In genomic region chr4:7514281-7514680, GRCh38 we compare ENCODE assay signal across 21 cellular contexts.
A peak's percentile ranks its signal among the peaks of the same experiment; 100 is the strongest.
DNase-seq lines count a peak whose midpoint lies in the region; ATAC-seq, FAIRE-seq and TF ChIP-seq lines count a peak whose summit lies in the region.
"Had no signal": no experiment of that assay in that cellular context is flagged by ENCODE, and none has a peak within 500 bp of the region (broad histone marks: within the 10 kb centered on the region; RNA-seq: fewer than 3 reads in every experiment).

No MANE protein-coding gene starts in this region.

- no peak for TF ChIP-seq CTCF in astrocyte (IDR thresholded peaks at IDR 0.05; ENCODE audit: insufficient read depth, low read depth, low read length)
- no peak for TF ChIP-seq CTCF in mesothelial cell of epicardium (IDR thresholded peaks at IDR 0.05; ENCODE audit: unreplicated experiment)
- no peak for TF ChIP-seq CTCF in smooth muscle cell (IDR thresholded peaks at IDR 0.05; ENCODE audit: borderline replicate concordance, insufficient read depth, poor library complexity, severe bottlenecking)

- H3K4me3 ChIP-seq in astrocyte (ENCODE audit: insufficient read depth, low read depth, low read length): no peak overlapping the region
- H3K4me3 ChIP-seq in smooth muscle cell: no peak overlapping the region
- H3K4me3 ChIP-seq: HAP-1 had no signal

- H3K27ac ChIP-seq in astrocyte (ENCODE audit: low read depth, low read length) (peak overlapping the region; percentile 6), smooth muscle cell (ENCODE audit: low read depth) (no peak overlapping the region)
- H3K27ac ChIP-seq: HL-60 had no signal

- intact Hi-C loops in left ventricle myocardium superior (cut with micrococcal nuclease): no loop called here
- intact Hi-C loops in Right ventricle myocardium superior (cut with DNase I): no loop called here

- H3K4me1 ChIP-seq in astrocyte (ENCODE audit: insufficient read depth, low read length): peaks cover 15% of the 10 kb centered on the region
- H3K4me1 ChIP-seq in smooth muscle cell (ENCODE audit: low read depth): peaks cover 9% of the 10 kb centered on the region
- H3K4me1 ChIP-seq: HAP-1 had no signal

- peak; percentile 38 for ATAC-seq in left ventricle myocardium superior
- ATAC-seq in Right ventricle myocardium superior (ENCODE audit: poor library complexity): no peak
- no peak for ATAC-seq in naive thymus-derived CD8-positive, alpha-beta T cell

- H3K4me2 ChIP-seq in astrocyte (ENCODE audit: low read length) (peak overlapping the region; percentile 70), smooth muscle cell (peak overlapping the region; percentile 69)

- H3K36me3 ChIP-seq in astrocyte (ENCODE audit: insufficient read depth, low read length): no peaks in the 10 kb centered on the region
- H3K36me3 ChIP-seq in smooth muscle cell (ENCODE audit: low read depth): no peaks in the 10 kb centered on the region
- H3K36me3 ChIP-seq: HAP-1 had no signal

- 89% methylated on average over 5 of the region's 5 CpGs for WGBS in smooth muscle cell (ENCODE audit: low lambda C conversion rate)

- H3K36me3 Mint-ChIP-seq in astrocyte (ENCODE audit: low read depth, unreplicated experiment) (peaks cover 10% of the 10 kb centered on the region), mesothelial cell of epicardium (no peaks in the 10 kb centered on the region)
- no peaks in the 10 kb centered on the region for H3K36me3 Mint-ChIP-seq in naive thymus-derived CD8-positive, alpha-beta T cell
- H3K36me3 Mint-ChIP-seq: CD4-positive, alpha-beta memory T cell had no signal

- DNase-seq in left ventricle myocardium superior: no peak
- no peak for DNase-seq in Right ventricle myocardium superior
- DNase-seq in astrocyte (ENCODE audit: low read depth): no peak
- DNase-seq in mesothelial cell of epicardium (ENCODE audit: low spot score in 2 of 2, unreplicated experiment in 2 of 2): no peak
- DNase-seq in smooth muscle cell (lab: John Stamatoyannopoulos, UW; ENCODE audit: unreplicated experiment): no peak
- no peak for DNase-seq in naive thymus-derived CD8-positive, alpha-beta T cell
- DNase-seq in inferior parietal cortex (ENCODE audit: extremely low spot score): no peak
- DNase-seq in GDM1 (lab: John Stamatoyannopoulos, UW): no peak
- DNase-seq: C1 segment of cervical spinal cord, DMS153, DMS79 treated with DMSO at 0.1 percent for 48 hours had no signal

- no peaks in the 10 kb centered on the region for H3F3A ChIP-seq in smooth muscle cell (ENCODE audit: low read depth)

- H3K4me1 Mint-ChIP-seq in astrocyte (ENCODE audit: low read depth, unreplicated experiment) (peaks cover 37% of the 10 kb centered on the region), mesothelial cell of epicardium (peaks cover 35% of the 10 kb centered on the region)
- no peaks in the 10 kb centered on the region for H3K4me1 Mint-ChIP-seq in naive thymus-derived CD8-positive, alpha-beta T cell
- H3K4me1 Mint-ChIP-seq: B cell had no signal

- no peak overlapping the region for H3K4me3 Mint-ChIP-seq in astrocyte (ENCODE audit: unreplicated experiment)
- no peak overlapping the region for H3K4me3 Mint-ChIP-seq in mesothelial cell of epicardium
- H3K4me3 Mint-ChIP-seq in naive thymus-derived CD8-positive, alpha-beta T cell: no peak overlapping the region
- H3K4me3 Mint-ChIP-seq: B cell; CD4-positive, alpha-beta memory T cell; HFFc6 had no signal

- H3K9ac ChIP-seq in astrocyte (ENCODE audit: low read length) (no peak overlapping the region), smooth muscle cell (ENCODE audit: low read depth) (no peak overlapping the region)

- FAIRE-seq in astrocyte (lab: Jason Lieb, UNC): no peak
- FAIRE-seq: A204.1, G401.6, GM12892, GM19239, H1 had no signal

- H3K9me3 Mint-ChIP-seq in astrocyte (ENCODE audit: unreplicated experiment): no peaks in the 10 kb centered on the region
- no peaks in the 10 kb centered on the region for H3K9me3 Mint-ChIP-seq in mesothelial cell of epicardium
- H3K9me3 Mint-ChIP-seq in naive thymus-derived CD8-positive, alpha-beta T cell: no peaks in the 10 kb centered on the region
- H3K9me3 Mint-ChIP-seq: CD4-positive, alpha-beta memory T cell; HFFc6 had no signal

- H2AFZ ChIP-seq in astrocyte (ENCODE audit: low read depth, low read length) (no peak overlapping the region), smooth muscle cell (ENCODE audit: low read depth) (no peak overlapping the region)

- H3K79me2 ChIP-seq in astrocyte (ENCODE audit: insufficient read depth, low read length): no peaks in the 10 kb centered on the region
- no peaks in the 10 kb centered on the region for H3K79me2 ChIP-seq in smooth muscle cell (ENCODE audit: low read depth)

- no peaks in the 10 kb centered on the region for H3K9me3 ChIP-seq in astrocyte (ENCODE audit: insufficient read depth, low read depth, low read length)
- no peaks in the 10 kb centered on the region for H3K9me3 ChIP-seq in smooth muscle cell (replicated peaks; ENCODE audit: low read depth)
- H3K9me3 ChIP-seq: HAP-1 had no signal

- H3K27ac Mint-ChIP-seq in astrocyte (ENCODE audit: unreplicated experiment) (peak overlapping the region; percentile 63), mesothelial cell of epicardium (peak overlapping the region; percentile 33)
- no peak overlapping the region for H3K27ac Mint-ChIP-seq in naive thymus-derived CD8-positive, alpha-beta T cell
- H3K27ac Mint-ChIP-seq: B cell; CD4-positive, alpha-beta memory T cell; HFFc6 had no signal

- H4K20me1 ChIP-seq in astrocyte (ENCODE audit: insufficient read depth, low read length) (peaks cover 24% of the 10 kb centered on the region), smooth muscle cell (ENCODE audit: low read depth) (no peaks in the 10 kb centered on the region)

- H3K27me3 ChIP-seq in astrocyte (ENCODE audit: insufficient read depth, low read length) (peaks cover 14% of the 10 kb centered on the region), smooth muscle cell (ENCODE audit: low read depth) (peaks cover 16% of the 10 kb centered on the region)

- H3K27me3 Mint-ChIP-seq in astrocyte (ENCODE audit: low read depth, unreplicated experiment) (peaks cover 30% of the 10 kb centered on the region), mesothelial cell of epicardium (ENCODE audit: low read depth) (peaks cover 7% of the 10 kb centered on the region)
- peaks cover 4 to 32% (median 20%) of the 10 kb centered on the region in 5 donors for H3K27me3 Mint-ChIP-seq in naive thymus-derived CD8-positive, alpha-beta T cell

- POLR2A ChIA-PET in naive thymus-derived CD8-positive, alpha-beta T cell (lab: Charles Lee): no interaction called here

Comparison
In these comparisons a context has a peak if more than half of its experiments do, and no peak if none do; other contexts are left out.
1. H3K27ac Mint-ChIP-seq: peak in astrocyte (single experiment) and mesothelial cell of epicardium (single experiment); none in naive thymus-derived CD8-positive, alpha-beta T cell (0 of 10).